28 cellular contexts compared by ENCODE assay signal in genomic region chr6:169232507-169232931, GRCh38. TPM values are rescaled to one million over a fixed set of nuclear protein-coding genes. Genes with fewer than 3 reads are reported as not detected.
"Had no signal": no experiment of that assay in that cellular context is flagged by ENCODE, and none has a peak within 500 bp of the region (broad histone marks: within the 10 kb centered on the region; RNA-seq: fewer than 3 reads in every experiment).

No MANE protein-coding gene starts in this region.

- H3K4me1 ChIP-seq: SJCRH30 had no signal

- H3K27ac ChIP-seq: SJCRH30, VCaP had no signal

- H3K4me3 ChIP-seq: K562, SJCRH30 had no signal

- H3K36me3 ChIP-seq: SJCRH30 had no signal

- H3K9ac ChIP-seq: SK-N-SH had no signal

- ATAC-seq: activated T-helper 17 cell treated with anti-CD3 and anti-CD28 coated beads, Interleukin-2, amount 50 U/mL, for 72 hours; K562; Panc1; Right ventricle myocardium inferior had no signal

- H3K9me3 ChIP-seq: SJCRH30, SK-N-SH had no signal

- DNase-seq: activated CD4-positive, alpha-beta memory T cell treated with anti-CD3 and anti-CD28 coated beads, Interleukin-2, amount 10 ng/mL, durations not matched to agents 7 days and 5 days; activated CD4-positive, alpha-beta T cell treated with anti-CD3 and anti-CD28 coated beads, Interleukin-2, amount 50 U/mL, for 1 hour; activated CD4-positive, CD25-positive, alpha-beta regulatory T cell; activated gamma-delta T cell; activated naive CD4-positive, alpha-beta T cell treated with anti-CD3 and anti-CD28 coated beads for 36 hours; activated T-cell treated with anti-CD3 and anti-CD28 coated beads for 4 hours; activated T-cell treated with anti-CD3 and anti-CD28 coated beads, Interleukin-2, amount 50 U/mL, for 48 hours; amygdala; Karpas-422; MM.1S; NCI-H1105; NCI-H1436; NCI-H1694 treated with DMSO at 0.1 percent for 48 hours; NCI-H2081; NCI-H446 treated with DMSO at 0.1 percent for 48 hours; NCI-H526 treated with DMSO at 0.1 percent for 48 hours; NK-92 treated with Interleukin-12 subunit alpha and Interleukin-12 subunit beta, amount 100 ng/mL, for 24 hours; OCI-M1; RPMI8226; SJCRH30; SK-N-SH; T-helper 1 cell had no signal

RNA-seq across cellular contexts. Expression of gene THBS2, which starts 21.1 kb away (rescaled TPM):
- total RNA-seq: activated CD4-positive, alpha-beta memory T cell treated with anti-CD3 and anti-CD28 coated beads, Interleukin-2, amount 10 ng/mL, durations not matched to agents 7 days and 5 days; activated naive CD4-positive, alpha-beta T cell treated with anti-CD3 and anti-CD28 coated beads for 36 hours; activated T-helper 17 cell treated with anti-CD3 and anti-CD28 coated beads, Interleukin-2, amount 50 U/mL, for 72 hours; T-helper 2 cell treated with Interferon-gamma antibody and Interleukin-4, amounts not matched to agents 100 ng/mL and 5 ng/mL, for 36 hours had no signal
